Comparison of ENCODE assay signal across 8 cellular contexts in genomic region chr7:148698397-148699023, GRCh38. TPM values are rescaled to one million over a fixed set of nuclear protein-coding genes. Genes with fewer than 3 reads are reported as not detected.
A peak's percentile ranks its signal among the peaks of the same experiment; 100 is the strongest.
DNase-seq lines count a peak whose midpoint lies in the region; ATAC-seq and TF ChIP-seq lines count a peak whose summit lies in the region.

Gene CUL1, plus strand, starts transcription at chr7:148698903. Its CDS starts 31,220 bp downstream, at chr7:148730123.

- peak within 1 kb of the TSS; percentile 74 for H3K27ac ChIP-seq in Karpas-422 (ENCODE audit: low read length)
- peak within 1 kb of the TSS; percentile 77 to 91 for H3K27ac ChIP-seq in SK-N-SH (ENCODE audit: low read depth in 2 of 2, low read length in 1 of 2)
- peak within 1 kb of the TSS; percentile 81 for H3K27ac ChIP-seq in parathyroid adenoma
- H3K27ac ChIP-seq in transverse colon = peak within 1 kb of the TSS; percentile 96 to 99 (median 98)

- peaks cover 37% of the 10 kb centered on the region for H4K20me1 ChIP-seq in Karpas-422 (ENCODE audit: insufficient read depth, low read depth, low read length)
- peaks cover 39% of the 10 kb centered on the region for H4K20me1 ChIP-seq in SK-N-SH (ENCODE audit: insufficient read depth)

- TF ChIP-seq POLR2A in transverse colon (IDR thresholded peaks at IDR 0.05) = peak; percentile 84

- no peaks in the 10 kb centered on the region for H3K9me3 ChIP-seq in ES-I3 (ENCODE audit: control insufficient read depth, insufficient read depth, low read length)
- no peaks in the 10 kb centered on the region for H3K9me3 ChIP-seq in Karpas-422 (ENCODE audit: low read length)
- H3K9me3 ChIP-seq in SK-N-SH = no peaks in the 10 kb centered on the region
- H3K9me3 ChIP-seq in parathyroid adenoma (ENCODE audit: control insufficient read depth, low read length) = no peaks in the 10 kb centered on the region
- no peaks in the 10 kb centered on the region for H3K9me3 ChIP-seq in transverse colon

- H3F3A ChIP-seq in SK-N-SH (replicated peaks; ENCODE audit: insufficient read depth) = peaks cover 13% of the 10 kb centered on the region

- peaks cover 60% of the 10 kb centered on the region for H3K4me1 Mint-ChIP-seq in activated naive CD8-positive, alpha-beta T cell (ENCODE audit: low read depth)

- in situ Hi-C loops in transverse colon (cut with MboI; ENCODE audit: low pct_ligation_motif_present in 1 of 4, low pct_unique_long_range_greater_than_20kb in 1 of 4, low sequenced_read_pairs in 3 of 4) = no loop called here

- peaks cover 4% of the 10 kb centered on the region for H3K36me3 Mint-ChIP-seq in activated naive CD8-positive, alpha-beta T cell

- WGBS in SK-N-SH (ENCODE audit: low lambda C conversion rate) = 0% methylated on average over 5 of the region's 84 CpGs
- 0% methylated on average over 24 of the region's 84 CpGs; no CpG with 5 or more reads in 1 of the 2 donors for WGBS in transverse colon (ENCODE audit: low coverage in 1 of 2), 2 donors

- no peaks in the 10 kb centered on the region for H3K36me3 ChIP-seq in ES-I3 (ENCODE audit: insufficient read depth, low read length)
- H3K36me3 ChIP-seq in Karpas-422 (ENCODE audit: insufficient read depth, low read length) = no peaks in the 10 kb centered on the region
- peaks cover 0 to 2% of the 10 kb centered on the region in 2 experiments for H3K36me3 ChIP-seq in SK-N-SH (replicated peaks in 1 of 2; ENCODE audit: control insufficient read depth in 1 of 2, insufficient read depth in 2 of 2, low read length in 1 of 2)
- no peaks in the 10 kb centered on the region for H3K36me3 ChIP-seq in parathyroid adenoma (ENCODE audit: control insufficient read depth, insufficient read depth, low read length)
- no peaks in the 10 kb centered on the region for H3K36me3 ChIP-seq in transverse colon

- H3K4me3 Mint-ChIP-seq in activated naive CD8-positive, alpha-beta T cell = peak within 1 kb of the TSS; percentile 99

- no peaks in the 10 kb centered on the region for H3K27me3 Mint-ChIP-seq in activated naive CD8-positive, alpha-beta T cell

- H2AFZ ChIP-seq in Karpas-422 (ENCODE audit: low read length) (peak within 1 kb of the TSS; percentile 95), SK-N-SH (ENCODE audit: low read depth) (peak within 1 kb of the TSS; percentile 85), parathyroid adenoma (peak within 1 kb of the TSS; percentile 94)

- H3K4me1 ChIP-seq in ES-I3 (ENCODE audit: insufficient read depth, low read length) (peaks cover 26% of the 10 kb centered on the region), Karpas-422 (ENCODE audit: low read length) (peaks cover 49% of the 10 kb centered on the region), SK-N-SH (ENCODE audit: control insufficient read depth in 1 of 2, insufficient read depth in 2 of 2, low read depth in 1 of 2, low read length in 1 of 2) (peaks cover 26 to 33% of the 10 kb centered on the region in 2 experiments), parathyroid adenoma (peaks cover 13% of the 10 kb centered on the region), transverse colon (peaks cover 19 to 43% (median 34%) of the 10 kb centered on the region in 4 donors)

- H3K27ac Mint-ChIP-seq in activated naive CD8-positive, alpha-beta T cell = peak within 1 kb of the TSS; percentile 98

- H3K79me2 ChIP-seq in Karpas-422 (ENCODE audit: low read length) (peaks cover 45% of the 10 kb centered on the region), SK-N-SH (ENCODE audit: insufficient read depth) (peaks cover 44% of the 10 kb centered on the region), parathyroid adenoma (peaks cover 34% of the 10 kb centered on the region)

- peak within 1 kb of the TSS; percentile 94 for H3K9ac ChIP-seq in ES-I3 (ENCODE audit: low read depth, low read length)
- H3K9ac ChIP-seq in Karpas-422 (ENCODE audit: low read length) = peak within 1 kb of the TSS; percentile 91
- H3K9ac ChIP-seq in SK-N-SH = peak within 1 kb of the TSS; percentile 86
- H3K9ac ChIP-seq in parathyroid adenoma = peak within 1 kb of the TSS; percentile 90

- no peaks in the 10 kb centered on the region for H3K9me3 Mint-ChIP-seq in activated naive CD8-positive, alpha-beta T cell (ENCODE audit: low read depth)

- DNase-seq in Karpas-422 (peak; percentile 86), SK-N-SH (peak; percentile 93), head of caudate nucleus (peak; percentile 25 to 91 (median 81)), transverse colon (peak; percentile 92)

- H3K4me2 ChIP-seq in Karpas-422 (ENCODE audit: low read depth, low read length, poor library complexity, severe bottlenecking) (peak within 1 kb of the TSS; percentile 96), SK-N-SH (peak within 1 kb of the TSS; percentile 96), parathyroid adenoma (ENCODE audit: low read length) (peak within 1 kb of the TSS; percentile 85)

- TF ChIP-seq RAD21 in SK-N-SH (IDR thresholded peaks at IDR 0.05; ENCODE audit: low read length) = no peak

- TF ChIP-seq CTCF in SK-N-SH (IDR thresholded peaks at IDR 0.05) (no peak), parathyroid adenoma (IDR thresholded peaks at IDR 0.05) (no peak), transverse colon (IDR thresholded peaks at IDR 0.05) (no peak)

- POLR2A ChIA-PET in SK-N-SH (lab: Yijun Ruan, JAX) = interaction anchor here (0.5 to 0.9 kb wide), 9 partner anchors 10 to 1092 kb away, joined by 3 to 4 read pairs (median 3); partner anchors contain the start of gene ZNF425

- no peak for TF ChIP-seq EP300 in SK-N-SH (IDR thresholded peaks at IDR 0.05; ENCODE audit: borderline replicate concordance in 1 of 2, low read depth in 1 of 2, low read length in 1 of 2)
- no peak for TF ChIP-seq EP300 in transverse colon (IDR thresholded peaks at IDR 0.05; ENCODE audit: low read depth)

- intact Hi-C loops in head of caudate nucleus (cut with DNase I) (loop anchor here (10.0 kb wide), 1 partner anchor 186 kb away; the partner anchor contains the start of gene EZH2), transverse colon (cut with DNase I; ENCODE audit: low total_unique reads) (no loop called here)

- CTCF ChIA-PET in SK-N-SH (lab: Yijun Ruan, JAX) = interaction anchor here (0.8 to 2.0 kb wide), 5 partner anchors 49 to 158 kb away, joined by 3 to 9 read pairs (median 3); no protein-coding TSS in a partner anchor

- no peaks in the 10 kb centered on the region for H3K27me3 ChIP-seq in Karpas-422 (ENCODE audit: low read length)
- H3K27me3 ChIP-seq in SK-N-SH (ENCODE audit: insufficient read depth) = no peaks in the 10 kb centered on the region
- H3K27me3 ChIP-seq in parathyroid adenoma (ENCODE audit: control insufficient read depth, insufficient read depth, low read length) = no peaks in the 10 kb centered on the region
- no peaks in the 10 kb centered on the region for H3K27me3 ChIP-seq in transverse colon

- peak; percentile 68 for ATAC-seq in GM21786 (IDR thresholded peaks at IDR 0.05; ENCODE audit: unreplicated experiment)

- H3K4me3 ChIP-seq in Karpas-422 (ENCODE audit: low read length) (peak within 1 kb of the TSS; percentile 84), SK-N-SH (ENCODE audit: low read depth in 2 of 2, low read length in 1 of 2) (peak within 1 kb of the TSS; percentile 84 to 100), parathyroid adenoma (ENCODE audit: low read depth, low read length) (peak within 1 kb of the TSS; percentile 62), transverse colon (peak within 1 kb of the TSS; percentile 80 to 98 (median 96))

- no peaks in the 10 kb centered on the region for H3K9me2 ChIP-seq in Karpas-422 (replicated peaks; ENCODE audit: insufficient read depth, low read length)
- H3K9me2 ChIP-seq in SK-N-SH = no peaks in the 10 kb centered on the region

TF ChIP-seq in SK-N-SH, 30 proteins besides CTCF, POLR2A, EP300 and RAD21:
- TF ChIP-seq SIN3A (IDR thresholded peaks at IDR 0.05; ENCODE audit: borderline replicate concordance, low read depth, low read length) (peak; percentile 45; the same call in 1 of the 2 replicates), POLR2AphosphoS5 (IDR thresholded peaks at IDR 0.05; ENCODE audit: low read depth, low read length) (peak; percentile 76), FOXJ3 (CRISPR knock-in tag; IDR thresholded peaks at IDR 0.05) (0 out of 2 replicates have a peak, but pooled peaks have one; percentile 42), TAF1 (IDR thresholded peaks at IDR 0.05; ENCODE audit: borderline replicate concordance, low read depth, low read length) (peak; percentile 78), CHD2 (IDR thresholded peaks at IDR 0.05; ENCODE audit: low read length, partially characterized antibody) (peak; percentile 55), RXRA (IDR thresholded peaks at IDR 0.05; ENCODE audit: borderline replicate concordance, low read depth) (no peak), RCOR1 (IDR thresholded peaks at IDR 0.05; ENCODE audit: low read length) (0 out of 2 replicates have a peak, but pooled peaks have one; percentile 11)
- TF ChIP-seq, protein P1, sequence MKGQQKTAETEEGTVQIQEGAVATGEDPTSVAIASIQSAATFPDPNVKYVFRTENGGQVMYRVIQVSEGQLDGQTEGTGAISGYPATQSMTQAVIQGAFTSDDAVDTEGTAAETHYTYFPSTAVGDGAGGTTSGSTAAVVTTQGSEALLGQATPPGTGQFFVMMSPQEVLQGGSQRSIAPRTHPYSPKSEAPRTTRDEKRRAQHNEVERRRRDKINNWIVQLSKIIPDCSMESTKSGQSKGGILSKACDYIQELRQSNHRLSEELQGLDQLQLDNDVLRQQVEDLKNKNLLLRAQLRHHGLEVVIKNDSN (IDR thresholded peaks at IDR 0.05; ENCODE audit: borderline replicate concordance, low read depth) = no peak; the same call in 1 of the 2 replicates
- TF ChIP-seq, protein P2, sequence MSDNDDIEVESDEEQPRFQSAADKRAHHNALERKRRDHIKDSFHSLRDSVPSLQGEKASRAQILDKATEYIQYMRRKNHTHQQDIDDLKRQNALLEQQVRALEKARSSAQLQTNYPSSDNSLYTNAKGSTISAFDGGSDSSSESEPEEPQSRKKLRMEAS (IDR thresholded peaks at IDR 0.05; ENCODE audit: low read depth) = peak; percentile 29

RNA-seq across cellular contexts. Expression of gene CUL1, which starts in this region (rescaled TPM):
- 42.4 and 55.5 TPM in 2 replicates for total RNA-seq in Karpas-422 (2014; rRNA removed; shearing (Covaris generic); ENCODE audit: low replicate concordance)
- polyA plus RNA-seq in SK-N-SH (2012; rRNA removed) = 45.2 and 50.0 TPM in 2 replicates
- polyA plus RNA-seq in SK-N-SH (2012; cell fraction: cytosol; rRNA removed) = 56.0 and 56.7 TPM in 2 replicates
- 30.2 and 49.4 TPM in 2 replicates for polyA plus RNA-seq in SK-N-SH (2012; cell fraction: nucleus; rRNA removed)
- total RNA-seq in transverse colon = 10 to 100 TPM; 17.6 to 44.6 (median 28.8) TPM

Comparison
In these comparisons a context has a peak if more than half of its experiments do, and no peak if none do; other contexts are left out.
1. Peak in every context shown above with its lines: DNase-seq, ATAC-seq, H3K4me3 ChIP-seq and H3K27ac ChIP-seq.